Comparison of ENCODE assay signal across 24 cellular contexts in genomic region chr5:100867039-100867562, GRCh38.
"Had no signal": no experiment of that assay in that cellular context is flagged by ENCODE, and none has a peak within 500 bp of the region (broad histone marks: within the 10 kb centered on the region; RNA-seq: fewer than 3 reads in every experiment).

No MANE protein-coding gene starts in this region.

- H2AFZ ChIP-seq: hepatocyte had no signal

- H3K9me3 ChIP-seq: gastroesophageal sphincter, pancreas, prostate gland, uterus had no signal

- H3K27me3 ChIP-seq: brain microvascular endothelial cell, gastroesophageal sphincter, hepatocyte, pancreas, uterus had no signal

- H3K36me3 ChIP-seq: brain microvascular endothelial cell, gastroesophageal sphincter, left ventricle myocardium inferior, pancreas, prostate gland, uterus had no signal

- H3K4me3 Mint-ChIP-seq: activated CD4-positive, alpha-beta memory T cell treated with anti-CD3 and anti-CD28 coated beads for 36 hours; nephron; stimulated activated naive CD8-positive, alpha-beta T cell treated with anti-CD3 and anti-CD28 coated beads, Interleukin-15, Interleukin-2, amounts not matched to agents 100 ng/mL and 50 ng/mL, for 24 hours; T-helper 1 cell treated with Interleukin-12 subunit alpha and Interleukin-12 subunit beta and Interleukin-4 antibody, amounts not matched to agents 30 μg/mL and 1 μg/mL, for 36 hours; type B pancreatic cell; WTC11 had no signal

- H3K4me1 Mint-ChIP-seq: nephron, WTC11 had no signal

- H3K36me3 Mint-ChIP-seq: WTC11 had no signal

- H3K4me3 ChIP-seq: gastroesophageal sphincter, hepatocyte, left ventricle myocardium inferior, lung, pancreas, prostate gland, skin epidermis, uterus had no signal

- ATAC-seq: gastroesophageal sphincter, pancreas, sciatic nerve, WTC11 had no signal

- H3K9me3 Mint-ChIP-seq: activated CD4-positive, alpha-beta memory T cell treated with anti-CD3 and anti-CD28 coated beads for 36 hours; nephron; stimulated activated naive CD8-positive, alpha-beta T cell treated with anti-CD3 and anti-CD28 coated beads, Interleukin-15, Interleukin-2, amounts not matched to agents 100 ng/mL and 50 ng/mL, for 24 hours; type B pancreatic cell had no signal

- H3K4me1 ChIP-seq: gastroesophageal sphincter, left ventricle myocardium inferior, pancreas, prostate gland, uterus had no signal

- H3K79me2 ChIP-seq: hepatocyte had no signal

- H3K4me2 ChIP-seq: hepatocyte had no signal

- H3K27ac Mint-ChIP-seq: nephron; T-helper 1 cell treated with Interleukin-12 subunit alpha and Interleukin-12 subunit beta and Interleukin-4 antibody, amounts not matched to agents 30 μg/mL and 1 μg/mL, for 36 hours; type B pancreatic cell; WTC11 had no signal

- DNase-seq: activated CD4-positive, alpha-beta memory T cell treated with anti-CD3 and anti-CD28 coated beads for 36 hours; amniotic stem cell; brain microvascular endothelial cell; cortex of kidney; islet precursor cell; left ventricle myocardium inferior; mesendoderm; pancreas; retina; stimulated activated CD4-positive, alpha-beta T cell treated with anti-CD3 and anti-CD28 coated beads, Interleukin-12 subunit alpha, Interleukin-12 subunit beta, amount 100 ng/mL, for 4 hours; stimulated activated CD4-positive, alpha-beta T cell treated with anti-CD3 and anti-CD28 coated beads, Interleukin-4, amount 100 ng/mL, for 1 hour; SW 1271; uterus had no signal

- H3K27me3 Mint-ChIP-seq: activated CD4-positive, alpha-beta memory T cell treated with anti-CD3 and anti-CD28 coated beads for 36 hours; stimulated activated naive CD8-positive, alpha-beta T cell treated with anti-CD3 and anti-CD28 coated beads, Interleukin-15, Interleukin-2, amounts not matched to agents 100 ng/mL and 50 ng/mL, for 24 hours; type B pancreatic cell had no signal

- H3K27ac ChIP-seq: brain microvascular endothelial cell, gastroesophageal sphincter, hepatocyte, left ventricle myocardium inferior, pancreas, prostate gland, skin epidermis, uterus had no signal
